18 cellular contexts compared by ENCODE assay signal in genomic region chr4:71141125-71141524, GRCh38.
DNase-seq lines count a peak whose midpoint lies in the region; ATAC-seq and TF ChIP-seq lines count a peak whose summit lies in the region.
"Had no signal": no experiment of that assay in that cellular context is flagged by ENCODE, and none has a peak within 500 bp of the region (broad histone marks: within the 10 kb centered on the region; RNA-seq: fewer than 3 reads in every experiment).

No MANE protein-coding gene starts in this region.

- no peaks in the 10 kb centered on the region for H3K9me3 ChIP-seq in OCI-LY3 (ENCODE audit: insufficient read depth, low read length)
- H3K9me3 ChIP-seq: esophagus squamous epithelium, transverse colon had no signal

- TF ChIP-seq CTCF in OCI-LY3 (IDR thresholded peaks at IDR 0.05; ENCODE audit: low read depth, low read length): no peak

- no peaks in the 10 kb centered on the region for H3K36me3 ChIP-seq in OCI-LY3 (replicated peaks; ENCODE audit: low read depth, low read length)
- H3K36me3 ChIP-seq: esophagus squamous epithelium, transverse colon had no signal

- DNase-seq in iris pigment epithelial cell (ENCODE audit: low read depth) (peak; percentile 28), NCI-H146 (lab: John Stamatoyannopoulos, UW) (no peak), hepatic stellate cell (ENCODE audit: low spot score) (no peak)
- DNase-seq: activated B cell treated with CpG ODN at 0.5 μM for 24 hours; activated CD8-positive, alpha-beta memory T cell treated with anti-CD3 and anti-CD28 coated beads for 24 hours; esophagus squamous epithelium; GF-D8; kidney; NCI-H1436; NCI-H226; SHP77; transverse colon had no signal

- ATAC-seq in GM18520 (IDR thresholded peaks at IDR 0.05; ENCODE audit: unreplicated experiment) (peak; percentile 45), HG02938 (IDR thresholded peaks at IDR 0.05; ENCODE audit: unreplicated experiment) (peak; percentile 79), HG03139 (IDR thresholded peaks at IDR 0.05; ENCODE audit: unreplicated experiment) (no peak), GM21723 (IDR thresholded peaks at IDR 0.05; ENCODE audit: unreplicated experiment) (no peak)
- ATAC-seq: stimulated activated memory B cell treated with anti-CD40 and anti-IgM and Interleukin-4, amounts not matched to agents 10 μg/mL and 1 μg/mL and 100 μg/mL, for 72 hours had no signal

- no peak overlapping the region for H3K4me2 ChIP-seq in OCI-LY3 (ENCODE audit: low read length)

- no peaks in the 10 kb centered on the region for H3K4me1 ChIP-seq in OCI-LY3 (ENCODE audit: low read length)
- H3K4me1 ChIP-seq: esophagus squamous epithelium, transverse colon had no signal

- H3K9ac ChIP-seq in OCI-LY3 (ENCODE audit: low read length): no peak overlapping the region

- H3K27me3 ChIP-seq in OCI-LY3 (ENCODE audit: low read depth, low read length): no peaks in the 10 kb centered on the region
- H3K27me3 ChIP-seq: esophagus squamous epithelium, transverse colon had no signal

- no peaks in the 10 kb centered on the region for H3K79me2 ChIP-seq in OCI-LY3 (ENCODE audit: low read length)

- no peak overlapping the region for H3K27ac ChIP-seq in OCI-LY3 (ENCODE audit: low read length)
- H3K27ac ChIP-seq: esophagus squamous epithelium, transverse colon had no signal

- no peaks in the 10 kb centered on the region for H4K20me1 ChIP-seq in OCI-LY3 (ENCODE audit: insufficient read depth, low read length)

- no peak overlapping the region for H3K4me3 ChIP-seq in OCI-LY3 (ENCODE audit: low read length)
- H3K4me3 ChIP-seq: esophagus squamous epithelium, transverse colon had no signal

- peak overlapping the region; percentile 72; the same call in 1 of the 2 replicates for H2AFZ ChIP-seq in OCI-LY3 (ENCODE audit: low read depth, low read length)

Comparison
In these comparisons a context has a peak if more than half of its experiments do, and no peak if none do; other contexts are left out.
1. ATAC-seq: peak in GM18520 (single experiment) and HG02938 (single experiment); none in HG03139 (single experiment) and GM21723 (single experiment).